Comparison of ENCODE assay signal across 9 cellular contexts in the genomic region with DNA sequence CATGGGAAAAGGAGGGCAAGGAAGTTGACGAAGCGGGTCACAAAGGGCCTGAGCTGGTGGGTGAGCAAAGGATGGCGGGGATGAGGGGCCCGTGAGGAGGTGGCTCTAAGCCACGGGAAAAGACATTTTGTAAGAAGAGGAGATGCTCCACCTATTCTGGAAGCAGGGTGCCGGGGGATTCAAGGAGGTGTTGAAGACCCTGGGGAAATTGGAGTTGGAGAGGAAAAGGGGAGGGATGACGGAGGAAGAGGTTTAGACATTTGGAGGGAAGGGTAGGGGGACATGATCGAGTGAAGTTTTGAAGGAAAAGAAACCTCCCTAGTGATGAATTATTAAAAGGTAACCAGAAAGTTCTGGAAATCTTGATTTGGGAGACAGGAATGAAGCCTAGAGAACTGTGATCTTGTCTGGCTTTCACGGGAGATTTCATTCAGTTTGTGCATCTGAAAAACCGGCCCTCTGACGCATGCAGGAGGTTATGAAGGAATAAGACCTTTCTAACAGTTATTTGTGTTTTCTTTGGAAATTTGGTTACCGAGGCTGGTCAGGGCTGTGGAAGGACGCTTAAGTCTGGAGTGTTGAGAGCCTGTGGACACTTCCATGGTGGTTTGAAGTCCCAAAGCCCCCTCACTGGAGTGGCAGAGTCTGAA. TPM values are rescaled to one million over a fixed set of nuclear protein-coding genes. Genes with fewer than 3 reads are reported as not detected.
DNase-seq lines count a peak whose midpoint lies in the region; FAIRE-seq and TF ChIP-seq lines count a peak whose summit lies in the region.
"Had no signal": no experiment of that assay in that cellular context is flagged by ENCODE, and none has a peak within 500 bp of the region (broad histone marks: within the 10 kb centered on the region; RNA-seq: fewer than 3 reads in every experiment).

No MANE protein-coding gene starts in this region.

- 14% methylated on average over 13 of the region's 13 CpGs for WGBS in hepatocyte (ENCODE audit: low lambda C conversion rate, missing lambda C conversion rate)

- peaks cover 40% of the 10 kb centered on the region for H4K20me1 ChIP-seq in hepatocyte (ENCODE audit: insufficient read depth, poor library complexity, severe bottlenecking)

- no peak overlapping the region for H3K27ac ChIP-seq in WERI-Rb-1
- peak overlapping the region; percentile 91 for H3K27ac ChIP-seq in hepatocyte

- no peak for TF ChIP-seq CTCF in GM12875 (IDR thresholded peaks at IDR 0.05; ENCODE audit: borderline replicate concordance, insufficient read depth, low read depth, low read length)
- no peak for TF ChIP-seq CTCF in WERI-Rb-1 (IDR thresholded peaks at IDR 0.05; ENCODE audit: low read depth, low read length)
- TF ChIP-seq CTCF in hepatocyte (IDR thresholded peaks at IDR 0.05; ENCODE audit: poor library complexity) = no peak

- peak overlapping the region; percentile 66 for H3K4me3 ChIP-seq in GM12875 (ENCODE audit: low read depth, low read length)
- peak overlapping the region; percentile 50 for H3K4me3 ChIP-seq in WERI-Rb-1 (ENCODE audit: low read depth, low read length)
- peak overlapping the region; percentile 91 for H3K4me3 ChIP-seq in hepatocyte
- H3K4me3 ChIP-seq in skeletal muscle satellite cell (ENCODE audit: low read length) = peak overlapping the region; percentile 77

- H2AFZ ChIP-seq in hepatocyte = peak overlapping the region; percentile 75

- H3K4me1 ChIP-seq in hepatocyte (ENCODE audit: insufficient read depth) (peaks cover 19% of the 10 kb centered on the region), skeletal muscle satellite cell (ENCODE audit: control insufficient read depth, insufficient read depth, low read length) (peaks cover 10% of the 10 kb centered on the region)

- H3K9me2 ChIP-seq in hepatocyte (replicated peaks; ENCODE audit: insufficient read depth) = no peaks in the 10 kb centered on the region

- DNase-seq in WERI-Rb-1 = no peak
- peak; percentile 2 for DNase-seq in hepatocyte (ENCODE audit: low spot score)
- no peak for DNase-seq in dermis blood vessel endothelial cell
- no peak for DNase-seq in CD1c-positive myeloid dendritic cell (ENCODE audit: extremely low spot score)
- DNase-seq in kidney glomerular epithelial cell (lab: John Stamatoyannopoulos, UW) = no peak
- DNase-seq in HTR-8/SVneo (ENCODE audit: insufficient read length, low spot score) = no peak
- DNase-seq: NCI-H1092 had no signal

- FAIRE-seq in HTR-8/SVneo (lab: Jason Lieb, UNC) = no peak

- H3K36me3 ChIP-seq in WERI-Rb-1 (no peaks in the 10 kb centered on the region), hepatocyte (replicated peaks; ENCODE audit: insufficient read depth, low read depth) (no peaks in the 10 kb centered on the region), skeletal muscle satellite cell (ENCODE audit: insufficient read depth, low read length) (no peaks in the 10 kb centered on the region)

- peak overlapping the region; percentile 97 for H3K4me2 ChIP-seq in hepatocyte
- peak overlapping the region; percentile 86 for H3K4me2 ChIP-seq in skeletal muscle satellite cell (ENCODE audit: low read length)

- H3K9ac ChIP-seq in skeletal muscle satellite cell (ENCODE audit: low read depth, low read length) = peak overlapping the region; percentile 68

- H3K79me2 ChIP-seq in hepatocyte = peaks cover 60% of the 10 kb centered on the region

- H3K9me3 ChIP-seq in WERI-Rb-1 (ENCODE audit: severe bottlenecking) (no peaks in the 10 kb centered on the region), hepatocyte (ENCODE audit: low read depth) (no peaks in the 10 kb centered on the region), skeletal muscle satellite cell (replicated peaks; ENCODE audit: low read length) (no peaks in the 10 kb centered on the region)

- H3K27me3 ChIP-seq in WERI-Rb-1 (ENCODE audit: insufficient read depth, low read depth, severe bottlenecking) (no peaks in the 10 kb centered on the region), hepatocyte (no peaks in the 10 kb centered on the region), skeletal muscle satellite cell (ENCODE audit: control insufficient read depth, insufficient read depth, low read length) (peaks cover 34% of the 10 kb centered on the region)

RNA-seq across cellular contexts. Expression of a gene that starts 1.4 kb away (rescaled TPM):
- 46.2 and 48.8 TPM in 2 replicates for total RNA-seq in hepatocyte
- polyA plus RNA-seq in hepatocyte = 25.5 and 28.2 TPM in 2 replicates
- total RNA-seq in skeletal muscle satellite cell (2012; rRNA removed) = 1.5 and 3.5 TPM in 2 replicates
- total RNA-seq in dermis blood vessel endothelial cell = 3.2 and 5.8 TPM in 2 replicates

RNA-seq across cellular contexts. Expression of a gene that starts 35.0 kb away (rescaled TPM):
- total RNA-seq in hepatocyte = 16.7 and 20.0 TPM in 2 replicates
- polyA plus RNA-seq in hepatocyte = 7.1 and 13.7 TPM in 2 replicates
- total RNA-seq in skeletal muscle satellite cell (2012; rRNA removed) = 6.3 and 8.1 TPM in 2 replicates
- 20.9 and 25.6 TPM in 2 replicates for total RNA-seq in dermis blood vessel endothelial cell

RNA-seq across cellular contexts. Expression of a gene that starts 45.3 kb away (rescaled TPM):
- total RNA-seq in hepatocyte (9.6 and 10.4 TPM in 2 replicates), dermis blood vessel endothelial cell (0.19 TPM in 1 of 2 replicates, not detected in the other)
- polyA plus RNA-seq in hepatocyte = 7.3 and 7.8 TPM in 2 replicates
- 0.25 and 1.7 TPM in 2 replicates for total RNA-seq in skeletal muscle satellite cell (2012; rRNA removed)
